Comparison of ENCODE assay signal across 14 cellular contexts in the genomic region with DNA sequence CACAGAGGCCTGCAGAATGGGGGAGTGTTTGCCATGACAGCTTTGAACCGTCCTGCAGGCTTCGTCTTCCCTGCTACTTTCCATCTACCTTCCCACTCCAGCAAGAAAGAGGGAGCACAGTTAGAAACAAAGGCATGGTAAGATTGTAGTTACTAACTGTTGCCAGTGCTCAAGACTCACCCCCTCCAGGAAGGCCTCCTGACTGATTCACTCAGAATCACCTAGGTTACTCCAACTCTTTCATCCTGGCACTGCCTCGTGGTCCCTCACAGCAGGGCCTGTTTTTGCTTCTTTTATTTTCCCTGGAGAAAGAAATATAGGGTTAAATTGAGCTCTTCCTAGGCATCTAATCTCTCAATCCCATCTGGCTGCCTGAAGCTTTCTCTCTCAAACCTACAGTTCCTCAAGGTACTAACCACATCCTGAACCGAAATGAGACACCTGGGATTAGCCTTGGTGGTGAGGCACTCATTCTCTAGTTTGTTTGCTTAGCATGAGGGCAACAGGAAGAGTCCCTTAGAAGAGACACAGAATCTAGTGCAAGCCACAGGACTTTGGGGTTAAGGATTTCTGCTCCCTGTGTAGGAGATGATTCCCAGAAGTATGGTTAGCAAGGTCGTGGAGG. TPM values are rescaled to one million over a fixed set of nuclear protein-coding genes. Genes with fewer than 3 reads are reported as not detected.
DNase-seq lines count a peak whose midpoint lies in the region; ATAC-seq, FAIRE-seq and TF ChIP-seq lines count a peak whose summit lies in the region.
"Had no signal": no experiment of that assay in that cellular context is flagged by ENCODE, and none has a peak within 500 bp of the region (broad histone marks: within the 10 kb centered on the region; RNA-seq: fewer than 3 reads in every experiment).

No MANE protein-coding gene starts in this region.

- no peaks in the 10 kb centered on the region for H3K9me3 ChIP-seq in CD4-positive, alpha-beta memory T cell (ENCODE audit: control insufficient read depth in 1 of 2, low read length in 2 of 2)
- H3K9me3 ChIP-seq in OCI-LY3 (ENCODE audit: insufficient read depth, low read length) (no peaks in the 10 kb centered on the region), keratinocyte (ENCODE audit: control insufficient read depth, low read depth, low read length) (no peaks in the 10 kb centered on the region)
- H3K9me3 ChIP-seq: gastrocnemius medialis had no signal

- no peak overlapping the region for H3K4me3 ChIP-seq in CD4-positive, alpha-beta memory T cell (ENCODE audit: low read length in 2 of 2)
- H3K4me3 ChIP-seq in GM23338 (no peak overlapping the region), OCI-LY3 (ENCODE audit: low read length) (no peak overlapping the region), keratinocyte (ENCODE audit: control insufficient read depth in 2 of 3, extremely low read depth in 1 of 3, insufficient read depth in 2 of 3, low read depth in 1 of 3, low read length in 3 of 3) (no peak overlapping the region)
- H3K4me3 ChIP-seq: gastrocnemius medialis had no signal

- H3K36me3 ChIP-seq in CD4-positive, alpha-beta memory T cell (ENCODE audit: insufficient read depth, low read length) = peaks cover 3% of the 10 kb centered on the region
- H3K36me3 ChIP-seq in GM23338 (ENCODE audit: insufficient read depth) (no peaks in the 10 kb centered on the region), OCI-LY3 (replicated peaks; ENCODE audit: low read depth, low read length) (peaks cover 58% of the 10 kb centered on the region), keratinocyte (ENCODE audit: control insufficient read depth in 2 of 2, extremely low read depth in 1 of 2, insufficient read depth in 2 of 2, low read length in 2 of 2) (peaks cover 27 to 34% of the 10 kb centered on the region in 2 experiments)
- H3K36me3 ChIP-seq: gastrocnemius medialis had no signal

- H3K9me3 Mint-ChIP-seq in CD4-positive, alpha-beta memory T cell = peaks cover 0 to 2% (median 0%) of the 10 kb centered on the region in 8 donors
- H3K9me3 Mint-ChIP-seq in GM23338 = no peaks in the 10 kb centered on the region
- H3K9me3 Mint-ChIP-seq: activated CD4-positive, alpha-beta memory T cell treated with anti-CD3 and anti-CD28 coated beads, Interleukin-2, amount 10 ng/mL, durations not matched to agents 7 days and 5 days; stimulated activated memory B cell treated with anti-CD40 and anti-IgM and Interleukin-4, amounts not matched to agents 10 μg/mL and 1 μg/mL and 100 μg/mL, for 72 hours had no signal

- H3K4me2 ChIP-seq in GM23338 (0 out of 2 replicates have a peak overlapping the region, but pooled peaks have one; percentile 43), OCI-LY3 (ENCODE audit: low read length) (peak overlapping the region; percentile 8; the same call in 1 of the 2 replicates), keratinocyte (ENCODE audit: control insufficient read depth, extremely low read depth, insufficient read depth, low read depth, low read length) (no peak overlapping the region)

- POLR2A ChIA-PET in CD4-positive, alpha-beta memory T cell (lab: Charles Lee; ENCODE audit: partially characterized antibody) = interaction anchor here (1.1 to 2.4 kb wide), 3 partner anchors 11 to 15 kb away, joined by 3 to 9 read pairs (median 4); no protein-coding TSS in a partner anchor

- H3K9me2 ChIP-seq in GM23338 (ENCODE audit: insufficient read depth) = no peaks in the 10 kb centered on the region; the same call in 1 of the 2 replicates

- no peak overlapping the region for H2AFZ ChIP-seq in GM23338
- H2AFZ ChIP-seq in OCI-LY3 (ENCODE audit: low read depth, low read length) = no peak overlapping the region
- H2AFZ ChIP-seq in keratinocyte (ENCODE audit: control insufficient read depth, low read length) = no peak overlapping the region

- H3K36me3 Mint-ChIP-seq in CD4-positive, alpha-beta memory T cell = peaks cover 16 to 35% of the 10 kb centered on the region in 2 donors
- H3K36me3 Mint-ChIP-seq in GM23338 (ENCODE audit: low read depth) = peaks cover 18% of the 10 kb centered on the region

- peak; percentile 46 for FAIRE-seq in keratinocyte (lab: Jason Lieb, UNC)
- FAIRE-seq: GM12891 had no signal

- no peaks in the 10 kb centered on the region for H3K27me3 ChIP-seq in CD4-positive, alpha-beta memory T cell (ENCODE audit: insufficient read depth, low read length)
- H3K27me3 ChIP-seq in GM23338 (ENCODE audit: insufficient read depth) = no peaks in the 10 kb centered on the region
- H3K27me3 ChIP-seq in OCI-LY3 (ENCODE audit: low read depth, low read length) = no peaks in the 10 kb centered on the region
- H3K27me3 ChIP-seq in keratinocyte (ENCODE audit: control insufficient read depth, extremely low read depth, insufficient read depth, low read length) = no peaks in the 10 kb centered on the region
- H3K27me3 ChIP-seq: gastrocnemius medialis had no signal

- no peaks in the 10 kb centered on the region for H3F3A ChIP-seq in GM23338 (replicated peaks; ENCODE audit: low read depth)

- H3K9ac ChIP-seq in OCI-LY3 (ENCODE audit: low read length) (no peak overlapping the region), keratinocyte (ENCODE audit: control insufficient read depth, extremely low read depth, insufficient read depth, low read length) (no peak overlapping the region)

- H3K4me3 Mint-ChIP-seq in CD4-positive, alpha-beta memory T cell = peak overlapping the region in 1 of 8 donors; percentile 64
- H3K4me3 Mint-ChIP-seq in GM23338 = no peak overlapping the region
- H3K4me3 Mint-ChIP-seq: activated CD4-positive, alpha-beta memory T cell treated with anti-CD3 and anti-CD28 coated beads, Interleukin-2, amount 10 ng/mL, durations not matched to agents 7 days and 5 days; stimulated activated memory B cell treated with anti-CD40 and anti-IgM and Interleukin-4, amounts not matched to agents 10 μg/mL and 1 μg/mL and 100 μg/mL, for 72 hours had no signal

- intact Hi-C loops in CD4-positive, alpha-beta memory T cell (cut with micrococcal nuclease) = no loop called here

- CTCF ChIA-PET in CD4-positive, alpha-beta memory T cell (lab: Charles Lee; ENCODE audit: partially characterized antibody) = interaction anchor here (1.3 to 2.0 kb wide), 3 partner anchors 14 to 149 kb away, joined by 3 to 6 read pairs (median 4); no protein-coding TSS in a partner anchor

- no peaks in the 10 kb centered on the region for H4K20me1 ChIP-seq in GM23338 (replicated peaks; ENCODE audit: insufficient read depth)
- H4K20me1 ChIP-seq in OCI-LY3 (ENCODE audit: insufficient read depth, low read length) = no peaks in the 10 kb centered on the region
- no peaks in the 10 kb centered on the region for H4K20me1 ChIP-seq in keratinocyte (ENCODE audit: control insufficient read depth, extremely low read depth, insufficient read depth, low read length)

- ATAC-seq in GM23338 (peak; percentile 35), HG03175 (IDR thresholded peaks at IDR 0.05; ENCODE audit: unreplicated experiment) (no peak), GM18858 (IDR thresholded peaks at IDR 0.05; ENCODE audit: unreplicated experiment) (no peak), HG03139 (IDR thresholded peaks at IDR 0.05; ENCODE audit: unreplicated experiment) (no peak)
- ATAC-seq: gastrocnemius medialis; stimulated activated memory B cell treated with anti-CD40 and anti-IgM and Interleukin-4, amounts not matched to agents 10 μg/mL and 1 μg/mL and 100 μg/mL, for 72 hours had no signal

- no peaks in the 10 kb centered on the region for H3K27me3 Mint-ChIP-seq in CD4-positive, alpha-beta memory T cell
- H3K27me3 Mint-ChIP-seq in GM23338 (ENCODE audit: insufficient read depth, low read depth, poor library complexity) = peaks cover 12% of the 10 kb centered on the region
- H3K27me3 Mint-ChIP-seq: activated CD4-positive, alpha-beta memory T cell treated with anti-CD3 and anti-CD28 coated beads, Interleukin-2, amount 10 ng/mL, durations not matched to agents 7 days and 5 days; stimulated activated memory B cell treated with anti-CD40 and anti-IgM and Interleukin-4, amounts not matched to agents 10 μg/mL and 1 μg/mL and 100 μg/mL, for 72 hours had no signal

- H3K79me2 ChIP-seq in GM23338 (replicated peaks; ENCODE audit: insufficient read depth) = no peaks in the 10 kb centered on the region; the same call in 1 of the 2 replicates
- H3K79me2 ChIP-seq in OCI-LY3 (ENCODE audit: low read length) = peaks cover 11% of the 10 kb centered on the region
- H3K79me2 ChIP-seq in keratinocyte (ENCODE audit: control insufficient read depth, insufficient read depth, low read length) = peaks cover 9% of the 10 kb centered on the region

- peaks cover 16% of the 10 kb centered on the region for H3K4me1 ChIP-seq in CD4-positive, alpha-beta memory T cell (ENCODE audit: insufficient read depth, low read length)
- H3K4me1 ChIP-seq in GM23338 (ENCODE audit: insufficient read depth) = peaks cover 38% of the 10 kb centered on the region
- H3K4me1 ChIP-seq in OCI-LY3 (ENCODE audit: low read length) = peaks cover 64% of the 10 kb centered on the region
- peaks cover 27% of the 10 kb centered on the region for H3K4me1 ChIP-seq in keratinocyte (ENCODE audit: control insufficient read depth, extremely low read depth, insufficient read depth, low read length)
- H3K4me1 ChIP-seq: gastrocnemius medialis had no signal

- peaks cover 1% of the 10 kb centered on the region for H3K9me1 ChIP-seq in keratinocyte (ENCODE audit: control insufficient read depth, extremely low read depth, insufficient read depth, low read length)

- TF ChIP-seq CTCF in GM23338 (conservative IDR thresholded peaks at IDR 0.05; ENCODE audit: low read depth in 2 of 2) = no peak
- no peak for TF ChIP-seq CTCF in OCI-LY3 (IDR thresholded peaks at IDR 0.05; ENCODE audit: low read depth, low read length)
- TF ChIP-seq CTCF in keratinocyte (optimal IDR thresholded peaks at IDR 0.05 in 1 of 3, IDR thresholded peaks at IDR 0.05 in 1 of 3, conservative IDR thresholded peaks at IDR 0.05 in 1 of 3; ENCODE audit: extremely low read depth in 1 of 3, insufficient read depth in 2 of 3, low read length in 3 of 3) = no peak

- dilution Hi-C loops in keratinocyte (cut with MboI; ENCODE audit: extremely low pct_ligation_motif_present, low sequenced_read_pairs) = no loop called here

- H3K27ac ChIP-seq in CD4-positive, alpha-beta memory T cell (ENCODE audit: low read depth, low read length) = no peak overlapping the region
- H3K27ac ChIP-seq in GM23338 (ENCODE audit: low read depth) = no peak overlapping the region
- no peak overlapping the region for H3K27ac ChIP-seq in OCI-LY3 (ENCODE audit: low read length)
- H3K27ac ChIP-seq in keratinocyte (ENCODE audit: control insufficient read depth, insufficient read depth, low read length) = no peak overlapping the region
- H3K27ac ChIP-seq: gastrocnemius medialis had no signal

- peaks cover 23 to 53% (median 29%) of the 10 kb centered on the region in 4 donors for H3K4me1 Mint-ChIP-seq in CD4-positive, alpha-beta memory T cell
- H3K4me1 Mint-ChIP-seq in GM23338 = peaks cover 48% of the 10 kb centered on the region

- no peak for DNase-seq in CD4-positive, alpha-beta memory T cell
- DNase-seq in GM23338 (ENCODE audit: low spot score) (no peak), keratinocyte (ENCODE audit: low read depth, low spot score) (no peak)
- DNase-seq: activated CD4-positive, alpha-beta memory T cell treated with anti-CD3 and anti-CD28 coated beads, Interleukin-2, amount 10 ng/mL, durations not matched to agents 7 days and 5 days; gastrocnemius medialis; kidney glomerular epithelial cell; NCI-H748 treated with DMSO at 0.1 percent for 48 hours; stimulated activated CD4-positive, alpha-beta T cell treated with anti-CD3 and anti-CD28 coated beads, Interleukin-15, amount 100 ng/mL, for 24 hours had no signal

- H3K27ac Mint-ChIP-seq in CD4-positive, alpha-beta memory T cell = peak overlapping the region in 5 of 7 donors; percentile 34 to 92 (median 72)
- H3K27ac Mint-ChIP-seq in GM23338 = no peak overlapping the region
- H3K27ac Mint-ChIP-seq: stimulated activated memory B cell treated with anti-CD40 and anti-IgM and Interleukin-4, amounts not matched to agents 10 μg/mL and 1 μg/mL and 100 μg/mL, for 72 hours had no signal

RNA-seq across cellular contexts. Expression of a gene that starts 7.8 kb away (rescaled TPM):
- total RNA-seq in CD4-positive, alpha-beta memory T cell = 1 to 10 TPM; 1.7 to 4.9 TPM
- 1 to 10 TPM; 2.3 to 9.2 TPM for polyA plus RNA-seq in CD4-positive, alpha-beta memory T cell
- total RNA-seq in GM23338 (2014; rRNA removed; shearing (Covaris generic)) = 18.6 and 20.2 TPM in 2 replicates
- polyA plus RNA-seq in GM23338 (2016; fragmentation: Nextera tagmentation; extraction: Ambion mirVana) (8.1 and 8.6 TPM in 2 replicates), keratinocyte (42.7 to 78.1 TPM (median 57.5 TPM) in 3 replicates)
- polyA plus RNA-seq in keratinocyte (2011; ENCODE audit: low read depth) = 11.4 TPM
- polyA plus RNA-seq in keratinocyte (2011; cell fraction: cytosol; rRNA removed) = 19.7 and 22.1 TPM in 2 replicates
- 122 and 134 TPM in 2 replicates for polyA plus RNA-seq in keratinocyte (2011; cell fraction: nucleus; rRNA removed)
- 42.1 and 70.3 TPM in 2 replicates for polyA plus RNA-seq in keratinocyte (2012; ENCODE audit: low replicate concordance)
- polyA minus RNA-seq in keratinocyte = 65.5 to 107 TPM (median 67.8 TPM) in 3 replicates
- polyA minus RNA-seq in keratinocyte (2011; cell fraction: cytosol; rRNA and poly(A)+ RNA removed) = 38.2 TPM
- 129 and 180 TPM in 2 replicates for polyA minus RNA-seq in keratinocyte (2011; cell fraction: nucleus; rRNA and poly(A)+ RNA removed)

RNA-seq across cellular contexts. Expression of a gene that starts 36.9 kb away (rescaled TPM):
- total RNA-seq in CD4-positive, alpha-beta memory T cell = under 1 TPM; 0.36 to 0.73 TPM
- polyA plus RNA-seq in CD4-positive, alpha-beta memory T cell = 1 to 10 TPM; 1.6 to 3.7 TPM
- total RNA-seq in GM23338 (2014; rRNA removed; shearing (Covaris generic)) = not detected in 2 replicates
- polyA plus RNA-seq in GM23338 (2016; fragmentation: Nextera tagmentation; extraction: Ambion mirVana) (not detected in 2 replicates), keratinocyte (not detected in 3 replicates)
- not detected for polyA plus RNA-seq in keratinocyte (2011; ENCODE audit: low read depth)
- not detected in 2 replicates for polyA plus RNA-seq in keratinocyte (2011; cell fraction: cytosol; rRNA removed)
- 0.16 TPM in 1 of 2 replicates, not detected in the other for polyA plus RNA-seq in keratinocyte (2011; cell fraction: nucleus; rRNA removed)
- not detected in 2 replicates for polyA plus RNA-seq in keratinocyte (2012; ENCODE audit: low replicate concordance)
- polyA minus RNA-seq in keratinocyte = not detected in 3 replicates
- not detected for polyA minus RNA-seq in keratinocyte (2011; cell fraction: cytosol; rRNA and poly(A)+ RNA removed)
- not detected in 2 replicates for polyA minus RNA-seq in keratinocyte (2011; cell fraction: nucleus; rRNA and poly(A)+ RNA removed)
- total RNA-seq: activated CD4-positive, alpha-beta memory T cell treated with anti-CD3 and anti-CD28 coated beads, Interleukin-2, amount 10 ng/mL, durations not matched to agents 7 days and 5 days; gastrocnemius medialis had no signal

RNA-seq across cellular contexts. Expression of a gene that starts 41.2 kb away (rescaled TPM):
- under 1 TPM; 0.47 to 0.69 TPM for total RNA-seq in CD4-positive, alpha-beta memory T cell
- under 1 TPM; 0.14 to 0.77 TPM for polyA plus RNA-seq in CD4-positive, alpha-beta memory T cell
- 9.2 and 20.3 TPM in 2 replicates for total RNA-seq in GM23338 (2014; rRNA removed; shearing (Covaris generic))
- polyA plus RNA-seq in GM23338 (2016; fragmentation: Nextera tagmentation; extraction: Ambion mirVana) = 4.6 and 7.6 TPM in 2 replicates
- polyA plus RNA-seq in keratinocyte = 1.1 to 2.3 TPM (median 2.0 TPM) in 3 replicates
- polyA plus RNA-seq in keratinocyte (2011; ENCODE audit: low read depth) = 1.7 TPM
- polyA plus RNA-seq in keratinocyte (2011; cell fraction: cytosol; rRNA removed) = 0.95 and 1.5 TPM in 2 replicates
- polyA plus RNA-seq in keratinocyte (2011; cell fraction: nucleus; rRNA removed) = 6.0 and 8.2 TPM in 2 replicates
- 0.65 and 0.87 TPM in 2 replicates for polyA plus RNA-seq in keratinocyte (2012; ENCODE audit: low replicate concordance)
- 6.3 to 8.1 TPM (median 6.3 TPM) in 3 replicates for polyA minus RNA-seq in keratinocyte
- polyA minus RNA-seq in keratinocyte (2011; cell fraction: cytosol; rRNA and poly(A)+ RNA removed) = 2.5 TPM
- 2.8 and 9.3 TPM in 2 replicates for polyA minus RNA-seq in keratinocyte (2011; cell fraction: nucleus; rRNA and poly(A)+ RNA removed)

RNA-seq across cellular contexts. Expression of a gene that starts 59.4 kb away (rescaled TPM):
- 100 to 1,000 TPM; 215 to 221 TPM for total RNA-seq in CD4-positive, alpha-beta memory T cell
- polyA plus RNA-seq in CD4-positive, alpha-beta memory T cell = 100 to 1,000 TPM; 183 to 309 TPM
- 0.23 TPM in 1 of 2 replicates, not detected in the other for total RNA-seq in GM23338 (2014; rRNA removed; shearing (Covaris generic))
- 0.17 TPM in 1 of 2 replicates, not detected in the other for polyA plus RNA-seq in GM23338 (2016; fragmentation: Nextera tagmentation; extraction: Ambion mirVana)
- 0.04 TPM in 1 of 3 replicates, not detected in the others for polyA plus RNA-seq in keratinocyte
- polyA plus RNA-seq in keratinocyte (2011; ENCODE audit: low read depth) = not detected
- polyA plus RNA-seq in keratinocyte (2011; cell fraction: cytosol; rRNA removed) = not detected in 2 replicates
- polyA plus RNA-seq in keratinocyte (2011; cell fraction: nucleus; rRNA removed) = 0.11 TPM in 1 of 2 replicates, not detected in the other
- not detected in 2 replicates for polyA plus RNA-seq in keratinocyte (2012; ENCODE audit: low replicate concordance)
- polyA minus RNA-seq in keratinocyte = not detected in 3 replicates
- not detected for polyA minus RNA-seq in keratinocyte (2011; cell fraction: cytosol; rRNA and poly(A)+ RNA removed)
- polyA minus RNA-seq in keratinocyte (2011; cell fraction: nucleus; rRNA and poly(A)+ RNA removed) = not detected in 2 replicates
